11 cellular contexts compared by ENCODE assay signal in genomic region chr1:89910780-89911179, GRCh38.
A peak's percentile ranks its signal among the peaks of the same experiment; 100 is the strongest.
DNase-seq lines count a peak whose midpoint lies in the region; ATAC-seq and TF ChIP-seq lines count a peak whose summit lies in the region.
"Had no signal": no experiment of that assay in that cellular context is flagged by ENCODE, and none has a peak within 500 bp of the region (broad histone marks: within the 10 kb centered on the region; RNA-seq: fewer than 3 reads in every experiment).

No MANE protein-coding gene starts in this region.

- H3K27me3 ChIP-seq in GM23338 (ENCODE audit: insufficient read depth): no peaks in the 10 kb centered on the region
- H3K27me3 ChIP-seq in PC-9 (ENCODE audit: insufficient read depth, low read depth): no peaks in the 10 kb centered on the region
- no peaks in the 10 kb centered on the region for H3K27me3 ChIP-seq in gastrocnemius medialis
- H3K27me3 ChIP-seq: suprapubic skin had no signal

- H3K79me2 ChIP-seq in GM23338 (replicated peaks; ENCODE audit: insufficient read depth): peaks cover 57% of the 10 kb centered on the region
- H3K79me2 ChIP-seq in PC-9 (ENCODE audit: low read depth): peaks cover 90% of the 10 kb centered on the region

- H3K4me3 Mint-ChIP-seq in GM23338: peak overlapping the region; percentile 46

- H3K4me3 ChIP-seq in GM23338: 0 out of 2 replicates have a peak overlapping the region, but pooled peaks have one; percentile 3
- H3K4me3 ChIP-seq in PC-9: peak overlapping the region; percentile 3; the same call in 1 of the 2 replicates
- H3K4me3 ChIP-seq in gastrocnemius medialis: no peak overlapping the region
- H3K4me3 ChIP-seq: suprapubic skin had no signal

- TF ChIP-seq POLR2A in gastrocnemius medialis (IDR thresholded peaks at IDR 0.05): no peak

- no TSS peak for BruUV-seq in PC-9 (replicated peaks; lab: Mats Ljungman, UMichigan)

- TF ChIP-seq CTCF in GM23338 (conservative IDR thresholded peaks at IDR 0.05; ENCODE audit: low read depth in 2 of 2) (no peak), PC-9 (conservative IDR thresholded peaks at IDR 0.05) (no peak), gastrocnemius medialis (IDR thresholded peaks at IDR 0.05 in 4 of 5, conservative IDR thresholded peaks at IDR 0.05 in 1 of 5) (no peak)

- peak; percentile 93 for DNase-seq in GM23338 (ENCODE audit: low spot score)
- peak; percentile 73 to 99 for DNase-seq in PC-9
- peak; percentile 45 for DNase-seq in fibroblast of peridontal ligament (ENCODE audit: extremely low read depth)
- DNase-seq in gastrocnemius medialis: no peak
- no peak for DNase-seq in SIG-M5 treated with dmso at 0.1 percent for 504 hours (lab: John Stamatoyannopoulos, UW; ENCODE audit: unreplicated experiment)
- no peak for DNase-seq in middle frontal gyrus (ENCODE audit: extremely low spot score, low spot score)
- no peak for DNase-seq in activated CD4-positive, alpha-beta T cell treated with anti-CD3 and anti-CD28 coated beads, Interleukin-2, amount 50 U/mL, for 4 hours
- DNase-seq: effector CD8-positive, alpha-beta T cell; GOT3; NCI-H526 had no signal

- peak; percentile 92 for ATAC-seq in GM23338
- no peak for ATAC-seq in gastrocnemius medialis

- in situ Hi-C loops in gastrocnemius medialis (cut with MboI; ENCODE audit: low sequenced_read_pairs in 4 of 4): no loop called here

- H3K27ac Mint-ChIP-seq in GM23338: peak overlapping the region; percentile 96

- H3K4me2 ChIP-seq in GM23338 (peak overlapping the region; percentile 22), PC-9 (peak overlapping the region; percentile 67)

- no peak overlapping the region for H2AFZ ChIP-seq in GM23338
- no peak overlapping the region for H2AFZ ChIP-seq in PC-9

- no peaks in the 10 kb centered on the region for H3K36me3 ChIP-seq in GM23338 (ENCODE audit: insufficient read depth)
- peaks cover 41% of the 10 kb centered on the region for H3K36me3 ChIP-seq in PC-9 (ENCODE audit: low read depth)
- H3K36me3 ChIP-seq in gastrocnemius medialis: no peaks in the 10 kb centered on the region
- H3K36me3 ChIP-seq: suprapubic skin had no signal

- intact Hi-C loops in PC-9 (cut with micrococcal nuclease; ENCODE audit: unreplicated experiment): loop anchor here (1.0 to 2.0 kb wide), 6 partner anchors 20 to 102 kb away; no protein-coding TSS in a partner anchor
- intact Hi-C loops in gastrocnemius medialis (cut with DNase I; ENCODE audit: low total_unique reads): no loop called here

- H3K9me2 ChIP-seq in GM23338 (ENCODE audit: insufficient read depth) (no peaks in the 10 kb centered on the region), PC-9 (ENCODE audit: insufficient read depth) (no peaks in the 10 kb centered on the region)

- H3K27me3 Mint-ChIP-seq in GM23338 (ENCODE audit: insufficient read depth, low read depth, poor library complexity): peaks cover 8% of the 10 kb centered on the region

- CTCF ChIA-PET in PC-9 (lab: Charles Lee): interaction anchor here (0.6 to 1.1 kb wide), 3 partner anchors 9 to 77 kb away, joined by 3 read pairs; no protein-coding TSS in a partner anchor

- H3K36me3 Mint-ChIP-seq in GM23338 (ENCODE audit: low read depth): peaks cover 16% of the 10 kb centered on the region

- H4K20me1 ChIP-seq in GM23338 (replicated peaks; ENCODE audit: insufficient read depth) (no peaks in the 10 kb centered on the region), PC-9 (ENCODE audit: insufficient read depth) (no peaks in the 10 kb centered on the region)

- peaks cover 74% of the 10 kb centered on the region for H3K4me1 Mint-ChIP-seq in GM23338

- H3K27ac ChIP-seq in GM23338 (ENCODE audit: low read depth) (peak overlapping the region; percentile 96), PC-9 (peak overlapping the region; percentile 92), gastrocnemius medialis (peak overlapping the region; percentile 8 to 83 (median 78))
- H3K27ac ChIP-seq: suprapubic skin had no signal

- H3K9me3 Mint-ChIP-seq in GM23338: no peaks in the 10 kb centered on the region

- H3K4me1 ChIP-seq in GM23338 (ENCODE audit: insufficient read depth) (peaks cover 64% of the 10 kb centered on the region), PC-9 (replicated peaks; ENCODE audit: insufficient read depth) (peaks cover 72% of the 10 kb centered on the region), gastrocnemius medialis (peaks cover 57 to 72% of the 10 kb centered on the region in 2 donors)

- POLR2A ChIA-PET in PC-9 (lab: Charles Lee; ENCODE audit: unreplicated experiment): interaction anchor here (0.5 to 1.2 kb wide), 5 partner anchors 11 to 75 kb away, joined by 3 to 22 read pairs (median 3); no protein-coding TSS in a partner anchor

- no peaks in the 10 kb centered on the region for H3F3A ChIP-seq in GM23338 (replicated peaks; ENCODE audit: low read depth)
- peaks cover 64% of the 10 kb centered on the region for H3F3A ChIP-seq in PC-9 (ENCODE audit: insufficient read depth, low read depth)

- H3K9me3 ChIP-seq in PC-9 (ENCODE audit: insufficient read depth, low read depth) (no peaks in the 10 kb centered on the region), gastrocnemius medialis (no peaks in the 10 kb centered on the region)
- H3K9me3 ChIP-seq: suprapubic skin had no signal

TF ChIP-seq in GM23338, 12 proteins besides CTCF, POLR2A, EP300 and RAD21:
- no peak for TF ChIP-seq ETS1 (IDR thresholded peaks at IDR 0.05)
- no peak for TF ChIP-seq STAT1 (IDR thresholded peaks at IDR 0.05; ENCODE audit: unreplicated experiment)
- no peak for TF ChIP-seq EZH2phosphoT487 (IDR thresholded peaks at IDR 0.05; ENCODE audit: unreplicated experiment)
- TF ChIP-seq NANOG (IDR thresholded peaks at IDR 0.05; ENCODE audit: borderline replicate concordance): peak; percentile 15; the same call in 1 of the 2 replicates
- TF ChIP-seq CREB1 (CRISPR knock-in tag; IDR thresholded peaks at IDR 0.05; ENCODE audit: low read depth): peak; percentile 53; the same call in 1 of the 2 replicates
TF ChIP-seq in GM23338: peak in this region for 2.

Comparison
In these comparisons a context has a peak if more than half of its experiments do, and no peak if none do; other contexts are left out.
1. DNase-seq: peak in GM23338 (single experiment), PC-9 (2 of 2) and fibroblast of peridontal ligament (single experiment); none in gastrocnemius medialis (0 of 2), SIG-M5 treated with dmso at 0.1 percent for 504 hours (single experiment), middle frontal gyrus (single experiment) and activated CD4-positive, alpha-beta T cell treated with anti-CD3 and anti-CD28 coated beads, Interleukin-2, amount 50 U/mL, for 4 hours (0 of 2).
2. H3K4me3 ChIP-seq: peak in GM23338 (single experiment) and PC-9 (single experiment); none in gastrocnemius medialis (0 of 4).
3. Peak in every context shown above with its lines, with median percentiles within 50 percentile points of each other: H3K27ac ChIP-seq.